ENCODE assay signal across 1 cellular context in genomic region chr4:183721207-183722081, GRCh38.
A peak's percentile ranks its signal among the peaks of the same experiment; 100 is the strongest.
TF ChIP-seq lines count a peak whose summit lies in the region.

No MANE protein-coding gene starts in this region.

TF ChIP-seq in HepG2, 621 proteins besides CTCF, POLR2A, EP300 and RAD21 (continued from another document and continues in another):
- TF ChIP-seq ZBTB2 (CRISPR knock-in tag; IDR thresholded peaks at IDR 0.05; ENCODE audit: low read depth) (no peak), ZKSCAN5 (CRISPR knock-in tag; IDR thresholded peaks at IDR 0.05) (no peak), ZNF562 (CRISPR knock-in tag; IDR thresholded peaks at IDR 0.05; ENCODE audit: borderline replicate concordance) (no peak), HOMEZ (CRISPR knock-in tag; IDR thresholded peaks at IDR 0.05; ENCODE audit: low read depth) (0 out of 2 replicates have a peak, but pooled peaks have one; percentile 36), TAF15 (IDR thresholded peaks at IDR 0.05; ENCODE audit: low read depth, low read length, poor library complexity, severe bottlenecking) (no peak), PRPF4 (IDR thresholded peaks at IDR 0.05; ENCODE audit: low read depth, low read length, poor library complexity, severe bottlenecking) (no peak), ZNF205 (CRISPR knock-in tag; IDR thresholded peaks at IDR 0.05) (0 out of 2 replicates have a peak, but pooled peaks have one; percentile 57), BHLHE40 (IDR thresholded peaks at IDR 0.05; ENCODE audit: low read length) (peak; percentile 14; the same call in 1 of the 2 replicates), ZNF615 (CRISPR knock-in tag; IDR thresholded peaks at IDR 0.05; ENCODE audit: borderline replicate concordance) (no peak), MLX (CRISPR knock-in tag; IDR thresholded peaks at IDR 0.05) (peak; percentile 38; the same call in 1 of the 2 replicates), XRCC5 (optimal IDR thresholded peaks at IDR 0.05; ENCODE audit: low read length) (peak; percentile 86), RARG (CRISPR knock-in tag; IDR thresholded peaks at IDR 0.05; ENCODE audit: low read depth) (no peak), ARID3A (IDR thresholded peaks at IDR 0.05; ENCODE audit: low read depth, low read length) (peak; percentile 71; the same call in 1 of the 2 replicates), PHB2 (IDR thresholded peaks at IDR 0.05; ENCODE audit: partially characterized antibody) (no peak), KDM6A (CRISPR knock-in tag; IDR thresholded peaks at IDR 0.05; ENCODE audit: low read depth) (peak; percentile 58; the same call in 1 of the 2 replicates), ZNF337 (CRISPR knock-in tag; IDR thresholded peaks at IDR 0.05; ENCODE audit: borderline replicate concordance, low read depth) (no peak), MYC (CRISPR knock-in tag; IDR thresholded peaks at IDR 0.05; ENCODE audit: borderline replicate concordance) (peak; percentile 48; the same call in 1 of the 2 replicates), POLR2G (IDR thresholded peaks at IDR 0.05; ENCODE audit: low read depth, low read length) (no peak), BRD4 (CRISPR knock-in tag; IDR thresholded peaks at IDR 0.05) (no peak), ZNF451 (CRISPR knock-in tag; IDR thresholded peaks at IDR 0.05) (0 out of 2 replicates have a peak, but pooled peaks have one; percentile 33), NPAS2 (CRISPR knock-in tag; IDR thresholded peaks at IDR 0.05; ENCODE audit: borderline replicate concordance) (no peak), ZNF484 (CRISPR knock-in tag; IDR thresholded peaks at IDR 0.05; ENCODE audit: borderline replicate concordance, low read depth) (no peak), HNF4G (IDR thresholded peaks at IDR 0.05; ENCODE audit: borderline replicate concordance, low read depth, low read length) (peak; percentile 68; the same call in 1 of the 2 replicates), HNF4G (CRISPR knock-in tag; IDR thresholded peaks at IDR 0.05; ENCODE audit: borderline replicate concordance, low read depth) (peak; percentile 45; the same call in 1 of the 2 replicates), MXD4 (CRISPR knock-in tag; IDR thresholded peaks at IDR 0.05) (peak; percentile 60; the same call in 1 of the 2 replicates), ZNF20 (CRISPR knock-in tag; IDR thresholded peaks at IDR 0.05) (no peak), TBX3 (IDR thresholded peaks at IDR 0.05; ENCODE audit: borderline replicate concordance) (no peak), CCDC6 (CRISPR knock-in tag; IDR thresholded peaks at IDR 0.05) (peak; percentile 43; the same call in 1 of the 2 replicates), ZNF558 (CRISPR knock-in tag; IDR thresholded peaks at IDR 0.05; ENCODE audit: borderline replicate concordance) (no peak), RNF2 (conservative IDR thresholded peaks at IDR 0.05; ENCODE audit: low read depth) (no peak), TRIM24 (CRISPR knock-in tag; IDR thresholded peaks at IDR 0.05) (no peak), UBTF (CRISPR knock-in tag; IDR thresholded peaks at IDR 0.05) (0 out of 2 replicates have a peak, but pooled peaks have one; percentile 24), GMEB1 (CRISPR knock-in tag; IDR thresholded peaks at IDR 0.05; ENCODE audit: borderline replicate concordance) (peak; percentile 23; the same call in 1 of the 2 replicates), FLYWCH1 (CRISPR knock-in tag; IDR thresholded peaks at IDR 0.05) (no peak), HNRNPLL (IDR thresholded peaks at IDR 0.05; ENCODE audit: low read depth, low read length, poor library complexity, severe bottlenecking) (peak; percentile 41), ZNF781 (CRISPR knock-in tag; IDR thresholded peaks at IDR 0.05; ENCODE audit: borderline replicate concordance, not compliant biosample characterization) (peak; percentile 51), NFE2 (CRISPR knock-in tag; IDR thresholded peaks at IDR 0.05) (no peak), DDIT3 (CRISPR knock-in tag; IDR thresholded peaks at IDR 0.05) (no peak), FOSL1 (CRISPR knock-in tag; IDR thresholded peaks at IDR 0.05; ENCODE audit: borderline replicate concordance) (no peak), HHEX (CRISPR knock-in tag; IDR thresholded peaks at IDR 0.05) (0 out of 2 replicates have a peak, but pooled peaks have one; percentile 34), ZNF143 (CRISPR knock-in tag; IDR thresholded peaks at IDR 0.05) (0 out of 2 replicates have a peak, but pooled peaks have one; percentile 32), TGIF2 (CRISPR knock-in tag; IDR thresholded peaks at IDR 0.05) (no peak), ZNF709 (CRISPR knock-in tag; IDR thresholded peaks at IDR 0.05) (0 out of 2 replicates have a peak, but pooled peaks have one; percentile 61), GLMP (CRISPR knock-in tag; IDR thresholded peaks at IDR 0.05; ENCODE audit: borderline replicate concordance) (no peak), ZNF512B (CRISPR knock-in tag; IDR thresholded peaks at IDR 0.05; ENCODE audit: borderline replicate concordance) (0 out of 2 replicates have a peak, but pooled peaks have one; percentile 5), MTF2 (CRISPR knock-in tag; IDR thresholded peaks at IDR 0.05; ENCODE audit: borderline replicate concordance) (no peak), NFKBIZ (CRISPR knock-in tag; IDR thresholded peaks at IDR 0.05) (no peak), ARNTL (CRISPR knock-in tag; IDR thresholded peaks at IDR 0.05) (no peak), BRCA1 (CRISPR knock-in tag; IDR thresholded peaks at IDR 0.05) (peak; percentile 49; the same call in 1 of the 2 replicates), CCAR2 (optimal IDR thresholded peaks at IDR 0.05; ENCODE audit: low read depth, low read length) (no peak), ZNF17 (CRISPR knock-in tag; IDR thresholded peaks at IDR 0.05) (no peak), MYPOP (CRISPR knock-in tag; IDR thresholded peaks at IDR 0.05) (peak; percentile 45; the same call in 1 of the 2 replicates), NCOR1 (IDR thresholded peaks at IDR 0.05; ENCODE audit: borderline replicate concordance, low read length) (peak; percentile 81; the same call in 1 of the 2 replicates), ZKSCAN1 (IDR thresholded peaks at IDR 0.05; ENCODE audit: low read length) (no peak), ZNF367 (CRISPR knock-in tag; IDR thresholded peaks at IDR 0.05; ENCODE audit: borderline replicate concordance) (no peak), PHF5A (CRISPR knock-in tag; IDR thresholded peaks at IDR 0.05; ENCODE audit: low read depth, unreplicated experiment) (peak; percentile 41), TMF1 (CRISPR knock-in tag; IDR thresholded peaks at IDR 0.05; ENCODE audit: low read depth) (no peak)
